12 cellular contexts compared by ENCODE assay signal in the genomic region with DNA sequence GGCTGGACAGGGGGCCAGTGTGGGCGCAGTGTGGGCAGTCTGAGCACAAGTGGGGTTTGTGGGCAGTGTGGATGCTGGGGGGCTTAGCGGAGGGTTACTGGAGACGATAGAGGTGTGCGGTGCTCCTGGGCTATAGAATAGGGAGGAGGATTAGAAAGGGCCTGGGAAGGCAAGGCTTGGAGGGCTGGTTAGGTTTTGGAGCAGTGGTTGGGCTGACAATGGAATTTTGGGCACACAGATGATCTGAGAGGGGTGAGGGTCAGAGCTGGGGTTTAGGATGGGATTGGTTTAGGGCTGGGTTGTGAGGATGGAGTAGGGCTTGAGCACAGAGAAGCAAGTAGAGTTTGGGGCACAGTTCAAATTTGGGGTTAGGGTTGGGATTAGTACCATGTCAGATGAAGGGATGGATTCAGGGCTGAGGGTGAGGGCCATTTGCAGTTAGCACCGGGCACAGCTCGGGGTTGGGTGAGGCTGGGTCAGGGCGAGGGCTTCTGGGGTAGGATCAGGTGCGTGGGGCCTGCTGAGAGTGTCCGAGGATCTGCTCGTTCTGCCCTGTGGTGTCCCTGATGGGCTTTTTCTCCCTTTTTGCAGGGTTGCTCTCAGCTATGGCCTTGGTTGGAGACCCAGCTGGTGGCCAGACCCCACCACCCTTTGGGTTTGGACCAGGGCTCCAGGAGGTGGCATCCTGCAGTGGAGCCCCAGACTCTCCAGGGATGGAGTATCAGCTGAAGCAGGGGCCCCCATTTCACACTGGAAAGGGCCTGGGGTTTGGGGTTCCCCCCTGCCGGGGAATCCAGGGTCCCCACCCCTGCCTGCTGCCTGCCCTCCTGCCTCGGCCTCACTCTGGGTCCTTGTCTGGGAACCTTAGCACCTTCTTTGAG. TPM values are rescaled to one million over a fixed set of nuclear protein-coding genes. Genes with fewer than 3 reads are reported as not detected.
DNase-seq lines count a peak whose midpoint lies in the region; ATAC-seq and TF ChIP-seq lines count a peak whose summit lies in the region.
"Had no signal": no experiment of that assay in that cellular context is flagged by ENCODE, and none has a peak within 500 bp of the region (broad histone marks: within the 10 kb centered on the region; RNA-seq: fewer than 3 reads in every experiment).

No MANE protein-coding gene starts in this region.

- intact Hi-C loops in heart left ventricle (cut with DNase I) (loop anchor here in 1 of 10 donors (2.0 kb wide), 1 partner anchor 19 kb away; no protein-coding TSS in a partner anchor), cardiac septum (cut with DNase I) (loop anchor here (2.0 kb wide), 1 partner anchor 729 kb away; no protein-coding TSS in a partner anchor), A673 (cut with micrococcal nuclease; ENCODE audit: unreplicated experiment) (no loop called here)

- BruUV-seq in A673 (replicated peaks; lab: Mats Ljungman, UMichigan): no TSS peak

- no peak for TF ChIP-seq POLR2A in heart left ventricle (IDR thresholded peaks at IDR 0.05)

- no peak overlapping the region for H3K9ac ChIP-seq in MM.1S (ENCODE audit: low read length)

- DNase-seq in heart left ventricle (peak in 1 of 5 donors; percentile 39), cardiac septum (ENCODE audit: low spot score) (no peak), epithelial cell of prostate (ENCODE audit: low read depth, low spot score) (no peak), osteoblast (ENCODE audit: insufficient read length, low spot score, missing footprints) (peak; percentile 79), A673 (ENCODE audit: low spot score) (no peak), MM.1S (no peak)
- DNase-seq: activated CD4-positive, alpha-beta memory T cell treated with anti-CD3 and anti-CD28 coated beads for 36 hours; activated naive CD4-positive, alpha-beta T cell treated with anti-CD3 and anti-CD28 coated beads, Interleukin-2, amount 10 ng/mL, durations not matched to agents 7 days and 5 days; NCI-H1436; NCI-H82 had no signal

- ATAC-seq in heart left ventricle (no peak), HG03520 (IDR thresholded peaks at IDR 0.05; ENCODE audit: unreplicated experiment) (no peak), HG03139 (IDR thresholded peaks at IDR 0.05; ENCODE audit: unreplicated experiment) (no peak)

- CTCF ChIA-PET in A673 (lab: Charles Lee): no interaction called here

- H3K4me2 ChIP-seq in osteoblast (ENCODE audit: insufficient read depth, low read length) (peak overlapping the region; percentile 22), MM.1S (ENCODE audit: low read depth, low read length) (no peak overlapping the region)

- H4K20me1 ChIP-seq in osteoblast (ENCODE audit: insufficient read depth, low read length) (no peaks in the 10 kb centered on the region), MM.1S (ENCODE audit: insufficient read depth, low read length) (no peaks in the 10 kb centered on the region)

- H2AFZ ChIP-seq in osteoblast (ENCODE audit: low read length): peak overlapping the region; percentile 31
- H2AFZ ChIP-seq in MM.1S (ENCODE audit: low read length): no peak overlapping the region

- H3K27me3 ChIP-seq in heart left ventricle: no peaks in the 10 kb centered on the region
- no peaks in the 10 kb centered on the region for H3K27me3 ChIP-seq in osteoblast (ENCODE audit: insufficient read depth, low read length)
- H3K27me3 ChIP-seq in A673 (replicated peaks; ENCODE audit: insufficient read depth, low read depth, low read length, poor library complexity): no peaks in the 10 kb centered on the region
- H3K27me3 ChIP-seq in MM.1S (replicated peaks; ENCODE audit: insufficient read depth, low read length): peaks cover 18% of the 10 kb centered on the region

- POLR2A ChIA-PET in A673 (lab: Charles Lee; ENCODE audit: low non-redundant PET): no interaction called here

- H3K79me2 ChIP-seq in osteoblast (ENCODE audit: insufficient read depth, low read length) (no peaks in the 10 kb centered on the region), MM.1S (ENCODE audit: low read length) (no peaks in the 10 kb centered on the region)

- H3F3A ChIP-seq in MM.1S (ENCODE audit: insufficient read depth, low read length): no peaks in the 10 kb centered on the region

- TF ChIP-seq CTCF in heart left ventricle (IDR thresholded peaks at IDR 0.05) (no peak), osteoblast (IDR thresholded peaks at IDR 0.05; ENCODE audit: extremely low read depth, low read depth, low read length) (no peak), A673 (conservative IDR thresholded peaks at IDR 0.05; ENCODE audit: low read depth, low read length) (no peak), MM.1S (IDR thresholded peaks at IDR 0.05; ENCODE audit: low read length) (no peak)

- H3K27ac ChIP-seq in heart left ventricle: peak overlapping the region in 10 of 12 donors; percentile 57 to 85 (median 82)
- H3K27ac ChIP-seq in epithelial cell of prostate: peak overlapping the region; percentile 100
- H3K27ac ChIP-seq in osteoblast (ENCODE audit: low read depth, low read length): peak overlapping the region; percentile 95
- no peak overlapping the region for H3K27ac ChIP-seq in A673 (ENCODE audit: low read depth, low read length, poor library complexity, severe bottlenecking)
- no peak overlapping the region for H3K27ac ChIP-seq in MM.1S (ENCODE audit: low read length)

- H3K4me1 ChIP-seq in heart left ventricle: peaks cover 4 to 51% (median 29%) of the 10 kb centered on the region in 12 donors
- peaks cover 20% of the 10 kb centered on the region for H3K4me1 ChIP-seq in osteoblast (ENCODE audit: insufficient read depth, low read length)
- H3K4me1 ChIP-seq in A673 (ENCODE audit: insufficient read depth, low read length, poor library complexity, severe bottlenecking): no peaks in the 10 kb centered on the region
- H3K4me1 ChIP-seq in MM.1S (ENCODE audit: low read length): no peaks in the 10 kb centered on the region

- no peak overlapping the region for H3K4me3 ChIP-seq in heart left ventricle
- no peak overlapping the region for H3K4me3 ChIP-seq in osteoblast (ENCODE audit: insufficient read depth, low read length)
- no peak overlapping the region for H3K4me3 ChIP-seq in A673 (ENCODE audit: low read depth, low read length, poor library complexity, severe bottlenecking)
- no peak overlapping the region for H3K4me3 ChIP-seq in MM.1S (ENCODE audit: low read length)

- no peaks in the 10 kb centered on the region for H3K9me2 ChIP-seq in MM.1S (replicated peaks; ENCODE audit: insufficient read depth, low read length)

- WGBS in heart left ventricle, 4 donors: 95 to 98% (median 97%) methylated on average over 11 to 12 of the region's 12 CpGs

- H3K9me3 ChIP-seq in heart left ventricle (no peaks in the 10 kb centered on the region), osteoblast (ENCODE audit: low read depth, low read length) (no peaks in the 10 kb centered on the region), A673 (ENCODE audit: low read depth, low read length, poor library complexity, severe bottlenecking) (no peaks in the 10 kb centered on the region), MM.1S (replicated peaks; ENCODE audit: insufficient read depth, low read length) (no peaks in the 10 kb centered on the region)

- H3K36me3 ChIP-seq in heart left ventricle (no peaks in the 10 kb centered on the region), osteoblast (ENCODE audit: insufficient read depth, low read length) (no peaks in the 10 kb centered on the region), A673 (ENCODE audit: insufficient read depth, low read length, poor library complexity, severe bottlenecking) (no peaks in the 10 kb centered on the region), MM.1S (replicated peaks; ENCODE audit: insufficient read depth, low read length) (no peaks in the 10 kb centered on the region)

RNA-seq across cellular contexts. Expression of a gene that starts 45.6 kb away (rescaled TPM):
- total RNA-seq in heart left ventricle (1 to 10 TPM in 2 of 9 donors, under 1 TPM in 5, not detected in 2; 0.15 to 1.2 (median 0.24) TPM), cardiac septum (1.2 TPM), osteoblast (0.59 and 0.72 TPM in 2 replicates), A673 (2021) (0.33 and 1.0 TPM in 2 replicates)
- polyA plus RNA-seq in heart left ventricle: under 1 TPM; 0.08 to 0.72 TPM
- total RNA-seq: activated CD4-positive, alpha-beta memory T cell treated with anti-CD3 and anti-CD28 coated beads for 36 hours had no signal

Comparison
In these comparisons a context has a peak if more than half of its experiments do, and no peak if none do; other contexts are left out.
1. H3K27ac ChIP-seq: peak in heart left ventricle (10 of 12), epithelial cell of prostate (single experiment) and osteoblast (single experiment); none in A673 (single experiment) and MM.1S (single experiment).